34 cellular contexts compared by ENCODE assay signal in the genomic region with DNA sequence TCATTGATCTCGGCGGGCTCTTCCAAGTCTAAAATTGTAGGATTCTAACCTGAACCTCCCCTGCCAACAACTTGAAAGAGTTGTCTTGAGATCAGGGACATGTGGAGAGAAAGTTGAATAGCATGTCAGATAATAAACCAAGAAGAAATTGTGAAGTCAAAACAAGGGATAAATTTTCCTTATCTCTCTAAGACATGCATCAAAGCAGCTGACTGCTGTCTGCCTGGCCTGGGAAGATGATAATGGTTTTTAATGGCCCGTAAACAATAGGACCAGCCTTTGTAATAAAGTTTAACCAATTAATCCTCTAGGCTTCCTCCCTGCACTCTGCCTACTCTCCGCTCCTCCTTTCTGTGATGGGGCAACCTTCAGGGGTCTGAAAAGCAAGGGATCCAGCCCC.
"Had no signal": no experiment of that assay in that cellular context is flagged by ENCODE, and none has a peak within 500 bp of the region (broad histone marks: within the 10 kb centered on the region; RNA-seq: fewer than 3 reads in every experiment).

No MANE protein-coding gene starts in this region.

- ATAC-seq: gastroesophageal sphincter; left lobe of liver; lower lobe of right lung; natural killer cell; stimulated activated effector memory CD8-positive, alpha-beta T cell treated with anti-CD3 and anti-CD28 coated beads, Interleukin-12 subunit alpha, Interleukin-12 subunit beta, amount 100 ng/mL, for 72 hours had no signal

- H3K36me3 Mint-ChIP-seq: activated CD4-positive, alpha-beta memory T cell treated with anti-CD3 and anti-CD28 coated beads for 36 hours; activated naive CD8-positive, alpha-beta T cell treated with anti-CD3 and anti-CD28 coated beads for 36 hours; brain; natural killer cell; stimulated activated effector memory CD8-positive, alpha-beta T cell treated with anti-CD3 and anti-CD28 coated beads, Interleukin-12 subunit alpha, Interleukin-12 subunit beta, amount 100 ng/mL, for 72 hours had no signal

- H3K9me3 Mint-ChIP-seq: activated CD4-positive, alpha-beta memory T cell treated with anti-CD3 and anti-CD28 coated beads for 36 hours; activated naive CD4-positive, alpha-beta T cell treated with anti-CD3 and anti-CD28 coated beads for 36 hours; activated naive CD8-positive, alpha-beta T cell treated with anti-CD3 and anti-CD28 coated beads for 36 hours; activated T-helper 1 cell treated with anti-CD3 and anti-CD28 coated beads, Interleukin-12 subunit alpha, Interleukin-12 subunit beta, Interleukin-2, Interleukin-4 antibody, amounts not matched to agents 30 ng/mL and 10 ng/mL and 1 ng/mL, durations not matched to agents 14 hours and 24 hours and 36 hours; natural killer cell; stimulated activated effector memory CD8-positive, alpha-beta T cell treated with anti-CD3 and anti-CD28 coated beads, Interleukin-12 subunit alpha, Interleukin-12 subunit beta, amount 100 ng/mL, for 72 hours; stimulated activated naive CD8-positive, alpha-beta T cell treated with anti-CD3 and anti-CD28 coated beads, Interleukin-15, Interleukin-2, amounts not matched to agents 100 ng/mL and 50 ng/mL, for 24 hours; T-helper 2 cell treated with Interferon-gamma antibody and Interleukin-4, amounts not matched to agents 5 μg/mL and 100 μg/mL, for 36 hours had no signal

- H3K4me3 ChIP-seq: adrenal gland, ascending aorta, coronary artery, dorsolateral prefrontal cortex, gastroesophageal sphincter, lower lobe of right lung, ovary, sigmoid colon, thoracic aorta had no signal

- H3K27me3 ChIP-seq: adrenal gland, ascending aorta, dorsolateral prefrontal cortex, gastroesophageal sphincter, ovary, sigmoid colon had no signal

- H3K27me3 Mint-ChIP-seq: stimulated activated naive CD8-positive, alpha-beta T cell treated with anti-CD3 and anti-CD28 coated beads, Interleukin-15, Interleukin-2, amounts not matched to agents 100 ng/mL and 50 ng/mL, for 24 hours had no signal

- H3K27ac Mint-ChIP-seq: activated CD4-positive, alpha-beta memory T cell treated with anti-CD3 and anti-CD28 coated beads for 36 hours; activated CD4-positive, alpha-beta T cell treated with anti-CD3 and anti-CD28 coated beads, Interleukin-2, amount 10 ng/mL, durations not matched to agents 24 days and 14 days; activated naive CD4-positive, alpha-beta T cell treated with anti-CD3 and anti-CD28 coated beads for 36 hours; activated naive CD8-positive, alpha-beta T cell treated with anti-CD3 and anti-CD28 coated beads for 36 hours; activated T-helper 1 cell treated with anti-CD3 and anti-CD28 coated beads, Interleukin-12 subunit alpha, Interleukin-12 subunit beta, Interleukin-2, Interleukin-4 antibody, amounts not matched to agents 30 ng/mL and 10 ng/mL and 1 ng/mL, durations not matched to agents 14 hours and 24 hours and 36 hours; brain; natural killer cell; progenitor cell of endocrine pancreas; stimulated activated naive CD8-positive, alpha-beta T cell treated with anti-CD3 and anti-CD28 coated beads, Interleukin-15, Interleukin-2, amounts not matched to agents 100 ng/mL and 50 ng/mL, for 24 hours; T-helper 2 cell treated with Interferon-gamma antibody and Interleukin-4, amounts not matched to agents 5 μg/mL and 100 μg/mL, for 36 hours had no signal

- H3K9me3 ChIP-seq: adrenal gland, ascending aorta, gastroesophageal sphincter, lower lobe of right lung, neutrophil, ovary, thoracic aorta had no signal

- H3K4me1 Mint-ChIP-seq: activated naive CD8-positive, alpha-beta T cell treated with anti-CD3 and anti-CD28 coated beads for 36 hours; natural killer cell; stimulated activated effector memory CD8-positive, alpha-beta T cell treated with anti-CD3 and anti-CD28 coated beads, Interleukin-12 subunit alpha, Interleukin-12 subunit beta, amount 100 ng/mL, for 72 hours had no signal

- H3K4me3 Mint-ChIP-seq: activated CD4-positive, alpha-beta memory T cell treated with anti-CD3 and anti-CD28 coated beads for 36 hours; activated CD4-positive, alpha-beta T cell treated with anti-CD3 and anti-CD28 coated beads, Interleukin-2, amount 10 ng/mL, durations not matched to agents 24 days and 14 days; activated naive CD4-positive, alpha-beta T cell treated with anti-CD3 and anti-CD28 coated beads for 36 hours; activated naive CD8-positive, alpha-beta T cell treated with anti-CD3 and anti-CD28 coated beads for 36 hours; activated T-helper 1 cell treated with anti-CD3 and anti-CD28 coated beads, Interleukin-12 subunit alpha, Interleukin-12 subunit beta, Interleukin-2, Interleukin-4 antibody, amounts not matched to agents 30 ng/mL and 10 ng/mL and 1 ng/mL, durations not matched to agents 14 hours and 24 hours and 36 hours; brain; natural killer cell; stimulated activated effector memory CD8-positive, alpha-beta T cell treated with anti-CD3 and anti-CD28 coated beads, Interleukin-12 subunit alpha, Interleukin-12 subunit beta, amount 100 ng/mL, for 72 hours; stimulated activated naive CD8-positive, alpha-beta T cell treated with anti-CD3 and anti-CD28 coated beads, Interleukin-15, Interleukin-2, amounts not matched to agents 100 ng/mL and 50 ng/mL, for 24 hours; T-helper 2 cell treated with Interferon-gamma antibody and Interleukin-4, amounts not matched to agents 5 μg/mL and 100 μg/mL, for 36 hours had no signal

- H3K4me1 ChIP-seq: ascending aorta, lower lobe of right lung had no signal

- DNase-seq: activated CD4-positive, alpha-beta memory T cell treated with anti-CD3 and anti-CD28 coated beads for 36 hours; activated CD4-positive, alpha-beta T cell treated with anti-CD3 and anti-CD28 coated beads, Interleukin-2, amount 10 ng/mL, durations not matched to agents 24 days and 14 days; activated CD4-positive, CD25-positive, alpha-beta regulatory T cell treated with anti-CD3 and anti-CD28 coated beads, Interleukin-2, amount 50 U/mL, for 72 hours; activated CD8-positive, alpha-beta memory T cell treated with anti-CD3 and anti-CD28 coated beads, Interleukin-2, amount 50 U/mL, for 4 hours; activated effector memory CD4-positive, alpha-beta T cell treated with anti-CD3 and anti-CD28 coated beads, Interleukin-2, amount 50 U/mL, for 16 hours; activated naive CD4-positive, alpha-beta T cell treated with anti-CD3 and anti-CD28 coated beads for 36 hours; activated naive CD8-positive, alpha-beta T cell treated with anti-CD3 and anti-CD28 coated beads for 36 hours; activated T-cell treated with anti-CD3 and anti-CD28 coated beads, Interleukin-2, amount 50 U/mL, for 1 hour; adrenal gland; dorsolateral prefrontal cortex; effector memory CD4-positive, alpha-beta T cell; hippocampal formation; kidney; lower lobe of right lung; mesenchymal stem cell; natural killer cell; ovary; sigmoid colon; small intestine; stimulated activated CD4-positive, alpha-beta T cell treated with anti-CD3 and anti-CD28 coated beads, Interleukin-4, amount 100 ng/mL, for 24 hours; T-helper 1 cell; trophoblast cell had no signal

- H3K27ac ChIP-seq: adrenal gland, ascending aorta, coronary artery, dorsolateral prefrontal cortex, gastroesophageal sphincter, lower lobe of right lung, neutrophil, ovary, sigmoid colon, thoracic aorta had no signal
